Comparison of ENCODE assay signal across 19 cellular contexts in genomic region chr17:71163813-71164122, GRCh38.
DNase-seq lines count a peak whose midpoint lies in the region; ATAC-seq and TF ChIP-seq lines count a peak whose summit lies in the region.
"Had no signal": no experiment of that assay in that cellular context is flagged by ENCODE, and none has a peak within 500 bp of the region (broad histone marks: within the 10 kb centered on the region; RNA-seq: fewer than 3 reads in every experiment).

No MANE protein-coding gene starts in this region.

- H2AFZ ChIP-seq in neural cell (ENCODE audit: low read depth, low read length), result no peak overlapping the region
- H2AFZ ChIP-seq: GM23248 had no signal

- no peaks in the 10 kb centered on the region for H3K9me2 ChIP-seq in neural cell (ENCODE audit: insufficient read depth, low read length)

- no peak for TF ChIP-seq RAD21 in neural cell (conservative IDR thresholded peaks at IDR 0.05)

- H3K27me3 ChIP-seq in body of pancreas (no peaks in the 10 kb centered on the region), neural cell (ENCODE audit: insufficient read depth, low read depth, low read length) (no peaks in the 10 kb centered on the region), upper lobe of left lung (no peaks in the 10 kb centered on the region)
- H3K27me3 ChIP-seq: BLaER1 treated with 17β-estradiol and CSF1 and Interleukin-3, amounts not matched to agents 10 nM and 100 nM; Peyer's patch had no signal

- H3K9me3 ChIP-seq in HEK293 (ENCODE audit: control insufficient read depth, insufficient read depth, low read depth, low read length) (no peaks in the 10 kb centered on the region), body of pancreas (no peaks in the 10 kb centered on the region), neural cell (ENCODE audit: low read length) (no peaks in the 10 kb centered on the region), upper lobe of left lung (no peaks in the 10 kb centered on the region)
- H3K9me3 ChIP-seq: A549; BLaER1 treated with 17β-estradiol and CSF1 and Interleukin-3, amounts not matched to agents 10 nM and 100 nM; Peyer's patch had no signal

- peaks cover 4% of the 10 kb centered on the region for H3F3A ChIP-seq in neural cell (ENCODE audit: insufficient read depth, low read length, poor library complexity, severe bottlenecking)

- TF ChIP-seq EP300 in neural cell (conservative IDR thresholded peaks at IDR 0.05; ENCODE audit: poor library complexity, severe bottlenecking), result no peak
- TF ChIP-seq EP300 in upper lobe of left lung (IDR thresholded peaks at IDR 0.05), result no peak

- no peaks in the 10 kb centered on the region for H3K79me2 ChIP-seq in neural cell (replicated peaks; ENCODE audit: insufficient read depth, low read length)

- TF ChIP-seq POLR2A in body of pancreas (IDR thresholded peaks at IDR 0.05) (no peak), upper lobe of left lung (IDR thresholded peaks at IDR 0.05) (no peak)

- ATAC-seq in body of pancreas (no peak), upper lobe of left lung (ENCODE audit: low FRiP score in 2 of 2) (no peak), HG03108 (IDR thresholded peaks at IDR 0.05; ENCODE audit: unreplicated experiment) (no peak)
- ATAC-seq: A549 had no signal

- no peak overlapping the region for H3K4me2 ChIP-seq in neural cell (ENCODE audit: low read length)
- H3K4me2 ChIP-seq: A549; BLaER1 treated with 17β-estradiol and CSF1 and Interleukin-3, amounts not matched to agents 10 nM and 100 nM had no signal

- 14 to 24% methylated on average over 8 of the region's 8 CpGs for WGBS in body of pancreas, 2 donors
- 65 to 74% methylated on average over 8 of the region's 8 CpGs for WGBS in upper lobe of left lung, 2 donors

- DNase-seq in body of pancreas (no peak), upper lobe of left lung (no peak), coronary artery (ENCODE audit: low spot score) (no peak), Kasumi-1 (lab: John Stamatoyannopoulos, UW) (no peak)
- DNase-seq: AML-193; CD4-positive, alpha-beta T cell; GM23248; H9; HFFc6; KG1; MM.1S; NCI-H446; Peyer's patch had no signal

- TF ChIP-seq CTCF in HEK293 (tag by site-specific recombination; IDR thresholded peaks at IDR 0.05) (no peak), body of pancreas (IDR thresholded peaks at IDR 0.05) (no peak), neural cell (IDR thresholded peaks at IDR 0.05; ENCODE audit: poor library complexity, severe bottlenecking) (no peak), upper lobe of left lung (IDR thresholded peaks at IDR 0.05) (no peak), coronary artery (IDR thresholded peaks at IDR 0.05) (no peak)

- H3K4me1 ChIP-seq in HEK293 (ENCODE audit: control insufficient read depth, insufficient read depth, low read length) (peaks cover 28% of the 10 kb centered on the region), body of pancreas (peaks cover 17% of the 10 kb centered on the region), upper lobe of left lung (no peaks in the 10 kb centered on the region)
- H3K4me1 ChIP-seq: A549; BLaER1 treated with 17β-estradiol and CSF1 and Interleukin-3, amounts not matched to agents 10 nM and 100 nM; Peyer's patch had no signal

- H3K4me3 ChIP-seq in HEK293 (ENCODE audit: low read depth, low read length), result no peak overlapping the region
- H3K4me3 ChIP-seq in body of pancreas, result no peak overlapping the region
- no peak overlapping the region for H3K4me3 ChIP-seq in neural cell (ENCODE audit: low read length)
- H3K4me3 ChIP-seq in upper lobe of left lung, result peak overlapping the region in 3 of 4 donors; percentile 7 to 25 (median 13)
- H3K4me3 ChIP-seq in coronary artery, result no peak overlapping the region
- H3K4me3 ChIP-seq: A549; BLaER1 treated with 17β-estradiol and CSF1 and Interleukin-3, amounts not matched to agents 10 nM and 100 nM; GM23248; Peyer's patch; SK-N-MC had no signal

- H3K9ac ChIP-seq in neural cell (ENCODE audit: low read length), result no peak overlapping the region
- H3K9ac ChIP-seq: BLaER1 treated with 17β-estradiol and CSF1 and Interleukin-3, amounts not matched to agents 10 nM and 100 nM; GM23248 had no signal

- POLR2A ChIA-PET in HEK293 (lab: Yijun Ruan, JAX), result interaction anchor here (0.7 kb wide), 1 partner anchor 372 kb away, joined by 5 read pairs; no protein-coding TSS in a partner anchor

- H3K27ac ChIP-seq in HEK293 (ENCODE audit: extremely low read depth, low read depth, low read length) (peak overlapping the region; percentile 78), body of pancreas (peak overlapping the region in 3 of 4 donors; percentile 61 to 91 (median 84)), neural cell (ENCODE audit: low read length) (peak overlapping the region; percentile 79), upper lobe of left lung (peak overlapping the region in 2 of 4 donors; percentile 36 to 51), coronary artery (no peak overlapping the region)
- H3K27ac ChIP-seq: A549; BLaER1 treated with 17β-estradiol and CSF1 and Interleukin-3, amounts not matched to agents 10 nM and 100 nM; GM23248; Peyer's patch; SK-N-MC had no signal

- H4K20me1 ChIP-seq in neural cell (ENCODE audit: insufficient read depth), result no peaks in the 10 kb centered on the region
- H4K20me1 ChIP-seq: BLaER1 treated with 17β-estradiol and CSF1 and Interleukin-3, amounts not matched to agents 10 nM and 100 nM had no signal

- H3K36me3 ChIP-seq in HEK293 (ENCODE audit: control insufficient read depth in 2 of 2, insufficient read depth in 1 of 2, low read length in 2 of 2) (no peaks in the 10 kb centered on the region), body of pancreas (replicated peaks in 1 of 2; ENCODE audit: insufficient read depth in 1 of 2, low read depth in 2 of 2) (no peaks in the 10 kb centered on the region), neural cell (ENCODE audit: insufficient read depth, low read length) (no peaks in the 10 kb centered on the region), upper lobe of left lung (no peaks in the 10 kb centered on the region)
- H3K36me3 ChIP-seq: BLaER1 treated with 17β-estradiol and CSF1 and Interleukin-3, amounts not matched to agents 10 nM and 100 nM; Peyer's patch had no signal

- intact Hi-C loops in body of pancreas (cut with DNase I), result no loop called here

- CTCF ChIA-PET in HEK293 (lab: Yijun Ruan, JAX), result interaction anchor here (1.1 to 1.2 kb wide), 2 partner anchors 10 to 43 kb away, joined by 3 to 9 read pairs; no protein-coding TSS in a partner anchor

TF ChIP-seq in HEK293, 187 proteins besides CTCF, POLR2A, EP300 and RAD21 (continues in another document):
- peak; percentile 80 for TF ChIP-seq ZBTB17 (tag by site-specific recombination; IDR thresholded peaks at IDR 0.05)
- TF ChIP-seq ZNF398 (tag by site-specific recombination; IDR thresholded peaks at IDR 0.05), result no peak
- peak; percentile 62 for TF ChIP-seq ZNF366 (tag by site-specific recombination; conservative IDR thresholded peaks at IDR 0.05)

TF ChIP-seq in neural cell, 6 proteins besides CTCF, POLR2A, EP300 and RAD21:
- no peak for TF ChIP-seq TAF1 (IDR thresholded peaks at IDR 0.05; ENCODE audit: low read depth)
- TF ChIP-seq POLR2AphosphoS5 (IDR thresholded peaks at IDR 0.05), result no peak
- TF ChIP-seq MXI1 (conservative IDR thresholded peaks at IDR 0.05; ENCODE audit: poor library complexity, severe bottlenecking), result no peak
- no peak for TF ChIP-seq EZH2 (IDR thresholded peaks at IDR 0.05; ENCODE audit: borderline replicate concordance, insufficient read depth, low read length, poor library complexity, severe bottlenecking)
- TF ChIP-seq, protein P1, sequence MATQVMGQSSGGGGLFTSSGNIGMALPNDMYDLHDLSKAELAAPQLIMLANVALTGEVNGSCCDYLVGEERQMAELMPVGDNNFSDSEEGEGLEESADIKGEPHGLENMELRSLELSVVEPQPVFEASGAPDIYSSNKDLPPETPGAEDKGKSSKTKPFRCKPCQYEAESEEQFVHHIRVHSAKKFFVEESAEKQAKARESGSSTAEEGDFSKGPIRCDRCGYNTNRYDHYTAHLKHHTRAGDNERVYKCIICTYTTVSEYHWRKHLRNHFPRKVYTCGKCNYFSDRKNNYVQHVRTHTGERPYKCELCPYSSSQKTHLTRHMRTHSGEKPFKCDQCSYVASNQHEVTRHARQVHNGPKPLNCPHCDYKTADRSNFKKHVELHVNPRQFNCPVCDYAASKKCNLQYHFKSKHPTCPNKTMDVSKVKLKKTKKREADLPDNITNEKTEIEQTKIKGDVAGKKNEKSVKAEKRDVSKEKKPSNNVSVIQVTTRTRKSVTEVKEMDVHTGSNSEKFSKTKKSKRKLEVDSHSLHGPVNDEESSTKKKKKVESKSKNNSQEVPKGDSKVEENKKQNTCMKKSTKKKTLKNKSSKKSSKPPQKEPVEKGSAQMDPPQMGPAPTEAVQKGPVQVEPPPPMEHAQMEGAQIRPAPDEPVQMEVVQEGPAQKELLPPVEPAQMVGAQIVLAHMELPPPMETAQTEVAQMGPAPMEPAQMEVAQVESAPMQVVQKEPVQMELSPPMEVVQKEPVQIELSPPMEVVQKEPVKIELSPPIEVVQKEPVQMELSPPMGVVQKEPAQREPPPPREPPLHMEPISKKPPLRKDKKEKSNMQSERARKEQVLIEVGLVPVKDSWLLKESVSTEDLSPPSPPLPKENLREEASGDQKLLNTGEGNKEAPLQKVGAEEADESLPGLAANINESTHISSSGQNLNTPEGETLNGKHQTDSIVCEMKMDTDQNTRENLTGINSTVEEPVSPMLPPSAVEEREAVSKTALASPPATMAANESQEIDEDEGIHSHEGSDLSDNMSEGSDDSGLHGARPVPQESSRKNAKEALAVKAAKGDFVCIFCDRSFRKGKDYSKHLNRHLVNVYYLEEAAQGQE (IDR thresholded peaks at IDR 0.05; ENCODE audit: borderline replicate concordance), result no peak
- no peak for TF ChIP-seq SMC3 (conservative IDR thresholded peaks at IDR 0.05; ENCODE audit: poor library complexity)
TF ChIP-seq in neural cell: peak in this region for 0.

Comparison
In these comparisons a context has a peak if more than half of its experiments do, and no peak if none do; other contexts are left out.
1. H3K27ac ChIP-seq: peak in HEK293 (single experiment), body of pancreas (3 of 4) and neural cell (single experiment); none in coronary artery (0 of 2).
2. H3K4me3 ChIP-seq: peak in upper lobe of left lung (3 of 4); none in HEK293 (single experiment), body of pancreas (0 of 2), neural cell (single experiment) and coronary artery (single experiment).